Comparison of ENCODE assay signal across 1 cellular context in the genomic region with DNA sequence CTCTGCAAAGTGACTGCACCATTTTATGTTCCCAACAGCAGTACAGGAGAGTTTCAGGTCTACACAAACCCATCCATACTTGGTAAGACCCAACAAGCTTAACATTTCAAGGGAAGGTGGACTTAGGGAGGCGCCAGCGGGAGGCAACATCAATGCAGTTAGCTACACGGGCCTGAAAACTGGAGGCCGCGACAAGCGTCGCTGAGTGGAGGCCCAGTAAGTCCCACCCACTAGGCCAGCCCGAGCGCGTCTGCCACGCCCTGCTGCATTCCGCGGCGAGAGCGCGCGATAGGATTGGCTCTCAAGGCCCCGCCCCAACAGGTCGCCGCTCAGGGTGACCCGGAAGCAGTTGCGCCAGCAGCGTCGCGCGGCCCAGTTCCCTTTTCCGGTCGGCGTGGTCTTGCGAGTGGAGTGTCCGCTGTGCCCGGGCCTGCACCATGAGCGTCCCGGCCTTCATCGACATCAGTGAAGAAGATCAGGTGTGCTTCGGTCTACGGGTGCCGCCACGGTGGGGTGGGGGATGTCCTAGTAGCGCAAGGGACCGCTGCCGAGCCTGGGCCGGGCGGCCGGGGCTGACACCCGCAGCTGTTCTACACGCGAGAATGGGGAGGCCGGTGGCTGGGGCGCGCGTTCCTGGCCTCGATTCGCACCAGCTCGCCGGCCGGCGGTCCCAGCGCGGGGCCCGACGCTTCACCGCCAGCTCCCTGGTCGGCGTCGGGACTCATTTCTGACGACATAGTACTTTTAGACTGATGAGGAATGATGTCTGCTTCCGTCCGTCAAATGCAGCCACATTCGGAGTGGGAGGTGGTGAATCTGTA.
A peak's percentile ranks its signal among the peaks of the same experiment; 100 is the strongest.
TF ChIP-seq lines count a peak whose summit lies in the region.

A gene (plus strand): TSS at position 381 of the 821 bp plus-strand sequence. CDS start 57 bp downstream, at position 438.

TF ChIP-seq in HepG2, 621 proteins besides CTCF, POLR2A, EP300 and RAD21 (continued from another document and continues in another):
- TF ChIP-seq, protein P1, sequence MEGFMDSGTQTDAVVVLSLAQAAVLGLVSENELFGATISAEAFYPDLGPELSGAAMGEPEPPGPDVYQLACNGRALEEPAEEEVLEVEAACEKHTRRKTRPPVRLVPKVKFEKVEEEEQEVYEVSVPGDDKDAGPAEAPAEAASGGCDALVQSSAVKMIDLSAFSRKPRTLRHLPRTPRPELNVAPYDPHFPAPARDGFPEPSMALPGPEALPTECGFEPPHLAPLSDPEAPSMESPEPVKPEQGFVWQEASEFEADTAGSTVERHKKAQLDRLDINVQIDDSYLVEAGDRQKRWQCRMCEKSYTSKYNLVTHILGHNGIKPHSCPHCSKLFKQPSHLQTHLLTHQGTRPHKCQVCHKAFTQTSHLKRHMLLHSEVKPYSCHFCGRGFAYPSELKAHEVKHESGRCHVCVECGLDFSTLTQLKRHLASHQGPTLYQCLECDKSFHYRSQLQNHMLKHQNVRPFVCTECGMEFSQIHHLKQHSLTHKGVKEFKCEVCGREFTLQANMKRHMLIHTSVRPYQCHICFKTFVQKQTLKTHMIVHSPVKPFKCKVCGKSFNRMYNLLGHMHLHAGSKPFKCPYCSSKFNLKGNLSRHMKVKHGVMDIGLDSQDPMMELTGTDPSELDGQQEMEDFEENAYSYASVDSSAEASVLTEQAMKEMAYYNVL (CRISPR knock-in tag; IDR thresholded peaks at IDR 0.05; ENCODE audit: borderline replicate concordance) = peak; percentile 73; the same call in 1 of the 2 replicates
- TF ChIP-seq, protein P2, sequence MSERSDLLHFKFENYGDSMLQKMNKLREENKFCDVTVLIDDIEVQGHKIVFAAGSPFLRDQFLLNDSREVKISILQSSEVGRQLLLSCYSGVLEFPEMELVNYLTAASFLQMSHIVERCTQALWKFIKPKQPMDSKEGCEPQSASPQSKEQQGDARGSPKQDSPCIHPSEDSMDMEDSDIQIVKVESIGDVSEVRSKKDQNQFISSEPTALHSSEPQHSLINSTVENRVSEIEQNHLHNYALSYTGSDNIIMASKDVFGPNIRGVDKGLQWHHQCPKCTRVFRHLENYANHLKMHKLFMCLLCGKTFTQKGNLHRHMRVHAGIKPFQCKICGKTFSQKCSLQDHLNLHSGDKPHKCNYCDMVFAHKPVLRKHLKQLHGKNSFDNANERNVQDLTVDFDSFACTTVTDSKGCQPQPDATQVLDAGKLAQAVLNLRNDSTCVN (CRISPR knock-in tag; IDR thresholded peaks at IDR 0.05; ENCODE audit: borderline replicate concordance) = 0 out of 2 replicates have a peak, but pooled peaks have one; percentile 33
- TF ChIP-seq NR1H2 (CRISPR knock-in tag; IDR thresholded peaks at IDR 0.05; ENCODE audit: borderline replicate concordance, low read depth) (no peak), SOX13 (IDR thresholded peaks at IDR 0.05) (no peak), SOX13 (CRISPR knock-in tag; conservative IDR thresholded peaks at IDR 0.05 in 1 of 2, IDR thresholded peaks at IDR 0.05 in 1 of 2) (peak in 1 of 2 experiments; percentile 55; a peak in 1 of 4 replicates), ETV6 (CRISPR knock-in tag; conservative IDR thresholded peaks at IDR 0.05) (peak; percentile 65; the same call in 1 of the 2 replicates), ZMYM2 (CRISPR knock-in tag; IDR thresholded peaks at IDR 0.05) (no peak), SRSF1 (optimal IDR thresholded peaks at IDR 0.05; ENCODE audit: low read depth, low read length) (no peak), ISL2 (CRISPR knock-in tag; IDR thresholded peaks at IDR 0.05) (peak; percentile 75; the same call in 1 of the 2 replicates), NFYB (CRISPR knock-in tag; IDR thresholded peaks at IDR 0.05) (peak; percentile 85), SNAI1 (CRISPR knock-in tag; IDR thresholded peaks at IDR 0.05; ENCODE audit: borderline replicate concordance) (no peak), PLRG1 (conservative IDR thresholded peaks at IDR 0.05) (no peak), KLF12 (CRISPR knock-in tag; IDR thresholded peaks at IDR 0.05; ENCODE audit: borderline replicate concordance) (peak; percentile 98), THYN1 (CRISPR knock-in tag; IDR thresholded peaks at IDR 0.05; ENCODE audit: borderline replicate concordance, low read depth) (no peak), MAF1 (CRISPR knock-in tag; IDR thresholded peaks at IDR 0.05; ENCODE audit: borderline replicate concordance) (peak; percentile 88), ZNF790 (CRISPR knock-in tag; IDR thresholded peaks at IDR 0.05; ENCODE audit: borderline replicate concordance) (peak; percentile 80; the same call in 1 of the 2 replicates), DNMT3B (CRISPR knock-in tag; conservative IDR thresholded peaks at IDR 0.05) (no peak), ZNF264 (CRISPR knock-in tag; IDR thresholded peaks at IDR 0.05) (peak; percentile 30; the same call in 1 of the 2 replicates), RFXANK (CRISPR knock-in tag; IDR thresholded peaks at IDR 0.05) (0 out of 2 replicates have a peak, but pooled peaks have one; percentile 32), TCF12 (IDR thresholded peaks at IDR 0.05) (no peak), TCF12 (CRISPR knock-in tag; IDR thresholded peaks at IDR 0.05) (no peak), ZNF746 (CRISPR knock-in tag; IDR thresholded peaks at IDR 0.05) (0 out of 2 replicates have a peak, but pooled peaks have one; percentile 16), CHD2 (IDR thresholded peaks at IDR 0.05; ENCODE audit: low read depth, low read length) (peak; percentile 63), GFI1 (CRISPR knock-in tag; IDR thresholded peaks at IDR 0.05; ENCODE audit: borderline replicate concordance) (peak; percentile 52; the same call in 1 of the 2 replicates), EHMT2 (IDR thresholded peaks at IDR 0.05; ENCODE audit: borderline replicate concordance, low read depth, low read length) (no peak), PAWR (CRISPR knock-in tag; IDR thresholded peaks at IDR 0.05; ENCODE audit: borderline replicate concordance) (no peak), ZSCAN31 (CRISPR knock-in tag; IDR thresholded peaks at IDR 0.05; ENCODE audit: low read depth) (peak; percentile 92), ZNF234 (CRISPR knock-in tag; conservative IDR thresholded peaks at IDR 0.05) (peak; percentile 70; the same call in 1 of the 2 replicates), HMG20B (CRISPR knock-in tag; conservative IDR thresholded peaks at IDR 0.05) (0 out of 2 replicates have a peak, but pooled peaks have one; percentile 29), ZMYM3 (CRISPR knock-in tag; IDR thresholded peaks at IDR 0.05) (no peak; the same call in 1 of the 2 replicates), SIN3A (IDR thresholded peaks at IDR 0.05; ENCODE audit: borderline replicate concordance, low read depth, low read length) (peak; percentile 59; the same call in 1 of the 2 replicates), MEF2D (CRISPR knock-in tag; IDR thresholded peaks at IDR 0.05) (peak; percentile 81), PRMT3 (CRISPR knock-in tag; IDR thresholded peaks at IDR 0.05; ENCODE audit: borderline replicate concordance, low read depth) (no peak), FOXA3 (CRISPR knock-in tag; IDR thresholded peaks at IDR 0.05) (0 out of 2 replicates have a peak, but pooled peaks have one; percentile 5), MBNL3 (CRISPR knock-in tag; conservative IDR thresholded peaks at IDR 0.05) (no peak), CREB1 (IDR thresholded peaks at IDR 0.05) (peak; percentile 73), CREB1 (CRISPR knock-in tag; IDR thresholded peaks at IDR 0.05) (peak; percentile 69)
- TF ChIP-seq, protein P3, sequence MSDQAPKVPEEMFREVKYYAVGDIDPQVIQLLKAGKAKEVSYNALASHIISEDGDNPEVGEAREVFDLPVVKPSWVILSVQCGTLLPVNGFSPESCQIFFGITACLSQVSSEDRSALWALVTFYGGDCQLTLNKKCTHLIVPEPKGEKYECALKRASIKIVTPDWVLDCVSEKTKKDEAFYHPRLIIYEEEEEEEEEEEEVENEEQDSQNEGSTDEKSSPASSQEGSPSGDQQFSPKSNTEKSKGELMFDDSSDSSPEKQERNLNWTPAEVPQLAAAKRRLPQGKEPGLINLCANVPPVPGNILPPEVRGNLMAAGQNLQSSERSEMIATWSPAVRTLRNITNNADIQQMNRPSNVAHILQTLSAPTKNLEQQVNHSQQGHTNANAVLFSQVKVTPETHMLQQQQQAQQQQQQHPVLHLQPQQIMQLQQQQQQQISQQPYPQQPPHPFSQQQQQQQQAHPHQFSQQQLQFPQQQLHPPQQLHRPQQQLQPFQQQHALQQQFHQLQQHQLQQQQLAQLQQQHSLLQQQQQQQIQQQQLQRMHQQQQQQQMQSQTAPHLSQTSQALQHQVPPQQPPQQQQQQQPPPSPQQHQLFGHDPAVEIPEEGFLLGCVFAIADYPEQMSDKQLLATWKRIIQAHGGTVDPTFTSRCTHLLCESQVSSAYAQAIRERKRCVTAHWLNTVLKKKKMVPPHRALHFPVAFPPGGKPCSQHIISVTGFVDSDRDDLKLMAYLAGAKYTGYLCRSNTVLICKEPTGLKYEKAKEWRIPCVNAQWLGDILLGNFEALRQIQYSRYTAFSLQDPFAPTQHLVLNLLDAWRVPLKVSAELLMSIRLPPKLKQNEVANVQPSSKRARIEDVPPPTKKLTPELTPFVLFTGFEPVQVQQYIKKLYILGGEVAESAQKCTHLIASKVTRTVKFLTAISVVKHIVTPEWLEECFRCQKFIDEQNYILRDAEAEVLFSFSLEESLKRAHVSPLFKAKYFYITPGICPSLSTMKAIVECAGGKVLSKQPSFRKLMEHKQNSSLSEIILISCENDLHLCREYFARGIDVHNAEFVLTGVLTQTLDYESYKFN (CRISPR knock-in tag; conservative IDR thresholded peaks at IDR 0.05) = no peak
- TF ChIP-seq, protein P4, sequence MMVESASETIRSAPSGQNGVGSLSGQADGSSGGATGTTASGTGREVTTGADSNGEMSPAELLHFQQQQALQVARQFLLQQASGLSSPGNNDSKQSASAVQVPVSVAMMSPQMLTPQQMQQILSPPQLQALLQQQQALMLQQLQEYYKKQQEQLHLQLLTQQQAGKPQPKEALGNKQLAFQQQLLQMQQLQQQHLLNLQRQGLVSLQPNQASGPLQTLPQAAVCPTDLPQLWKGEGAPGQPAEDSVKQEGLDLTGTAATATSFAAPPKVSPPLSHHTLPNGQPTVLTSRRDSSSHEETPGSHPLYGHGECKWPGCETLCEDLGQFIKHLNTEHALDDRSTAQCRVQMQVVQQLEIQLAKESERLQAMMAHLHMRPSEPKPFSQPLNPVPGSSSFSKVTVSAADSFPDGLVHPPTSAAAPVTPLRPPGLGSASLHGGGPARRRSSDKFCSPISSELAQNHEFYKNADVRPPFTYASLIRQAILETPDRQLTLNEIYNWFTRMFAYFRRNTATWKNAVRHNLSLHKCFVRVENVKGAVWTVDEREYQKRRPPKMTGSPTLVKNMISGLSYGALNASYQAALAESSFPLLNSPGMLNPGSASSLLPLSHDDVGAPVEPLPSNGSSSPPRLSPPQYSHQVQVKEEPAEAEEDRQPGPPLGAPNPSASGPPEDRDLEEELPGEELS (CRISPR knock-in tag; IDR thresholded peaks at IDR 0.05) = peak; percentile 62
- TF ChIP-seq, protein P5, sequence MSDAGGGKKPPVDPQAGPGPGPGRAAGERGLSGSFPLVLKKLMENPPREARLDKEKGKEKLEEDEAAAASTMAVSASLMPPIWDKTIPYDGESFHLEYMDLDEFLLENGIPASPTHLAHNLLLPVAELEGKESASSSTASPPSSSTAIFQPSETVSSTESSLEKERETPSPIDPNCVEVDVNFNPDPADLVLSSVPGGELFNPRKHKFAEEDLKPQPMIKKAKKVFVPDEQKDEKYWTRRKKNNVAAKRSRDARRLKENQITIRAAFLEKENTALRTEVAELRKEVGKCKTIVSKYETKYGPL (CRISPR knock-in tag; IDR thresholded peaks at IDR 0.05) = peak; percentile 67
- TF ChIP-seq, protein P6, sequence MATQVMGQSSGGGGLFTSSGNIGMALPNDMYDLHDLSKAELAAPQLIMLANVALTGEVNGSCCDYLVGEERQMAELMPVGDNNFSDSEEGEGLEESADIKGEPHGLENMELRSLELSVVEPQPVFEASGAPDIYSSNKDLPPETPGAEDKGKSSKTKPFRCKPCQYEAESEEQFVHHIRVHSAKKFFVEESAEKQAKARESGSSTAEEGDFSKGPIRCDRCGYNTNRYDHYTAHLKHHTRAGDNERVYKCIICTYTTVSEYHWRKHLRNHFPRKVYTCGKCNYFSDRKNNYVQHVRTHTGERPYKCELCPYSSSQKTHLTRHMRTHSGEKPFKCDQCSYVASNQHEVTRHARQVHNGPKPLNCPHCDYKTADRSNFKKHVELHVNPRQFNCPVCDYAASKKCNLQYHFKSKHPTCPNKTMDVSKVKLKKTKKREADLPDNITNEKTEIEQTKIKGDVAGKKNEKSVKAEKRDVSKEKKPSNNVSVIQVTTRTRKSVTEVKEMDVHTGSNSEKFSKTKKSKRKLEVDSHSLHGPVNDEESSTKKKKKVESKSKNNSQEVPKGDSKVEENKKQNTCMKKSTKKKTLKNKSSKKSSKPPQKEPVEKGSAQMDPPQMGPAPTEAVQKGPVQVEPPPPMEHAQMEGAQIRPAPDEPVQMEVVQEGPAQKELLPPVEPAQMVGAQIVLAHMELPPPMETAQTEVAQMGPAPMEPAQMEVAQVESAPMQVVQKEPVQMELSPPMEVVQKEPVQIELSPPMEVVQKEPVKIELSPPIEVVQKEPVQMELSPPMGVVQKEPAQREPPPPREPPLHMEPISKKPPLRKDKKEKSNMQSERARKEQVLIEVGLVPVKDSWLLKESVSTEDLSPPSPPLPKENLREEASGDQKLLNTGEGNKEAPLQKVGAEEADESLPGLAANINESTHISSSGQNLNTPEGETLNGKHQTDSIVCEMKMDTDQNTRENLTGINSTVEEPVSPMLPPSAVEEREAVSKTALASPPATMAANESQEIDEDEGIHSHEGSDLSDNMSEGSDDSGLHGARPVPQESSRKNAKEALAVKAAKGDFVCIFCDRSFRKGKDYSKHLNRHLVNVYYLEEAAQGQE (IDR thresholded peaks at IDR 0.05; ENCODE audit: borderline replicate concordance in 1 of 2, low read depth in 1 of 2, low read length in 2 of 2) = peak in 1 of 2 experiments; percentile 29; a peak in 1 of 4 replicates
